ENCODE assay signal across 8 cellular contexts in the genomic region with DNA sequence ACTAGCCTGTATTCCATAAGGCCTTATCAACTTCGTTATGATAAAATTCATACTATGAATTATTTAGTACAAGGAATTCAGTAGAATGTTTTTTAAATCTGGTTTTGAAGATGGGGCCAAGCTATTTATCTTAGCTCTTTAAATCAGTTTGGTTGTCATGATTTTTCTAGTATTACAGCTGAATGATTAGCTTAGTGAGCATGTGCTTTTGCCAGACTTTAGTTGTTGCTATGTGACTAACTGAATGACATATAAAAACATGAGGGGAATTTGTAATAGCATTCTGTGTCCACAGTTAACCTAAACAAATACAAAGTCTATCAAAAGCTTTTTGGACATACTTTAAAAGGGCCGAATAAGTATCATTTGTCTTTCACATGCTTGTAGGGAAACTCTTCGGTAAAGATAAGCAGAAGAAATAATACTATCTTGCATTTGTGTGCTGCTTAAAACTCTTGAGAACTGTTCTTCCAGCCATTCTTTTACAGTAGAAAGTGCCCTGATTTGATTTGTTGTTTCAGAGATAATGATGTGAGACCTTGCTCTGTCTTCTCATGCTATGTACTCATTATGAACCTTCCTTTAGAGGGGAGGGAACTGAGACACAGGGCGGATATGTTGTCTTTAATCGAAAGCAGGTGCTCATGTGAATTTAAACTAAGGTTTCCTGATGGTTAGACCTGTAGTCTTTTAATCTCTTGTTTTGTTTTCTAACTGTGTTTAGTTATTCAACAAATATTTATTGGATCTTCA. TPM values are rescaled to one million over a fixed set of nuclear protein-coding genes. Genes with fewer than 3 reads are reported as not detected.
A peak's percentile ranks its signal among the peaks of the same experiment; 100 is the strongest.
DNase-seq lines count a peak whose midpoint lies in the region; ATAC-seq, FAIRE-seq and TF ChIP-seq lines count a peak whose summit lies in the region.

No MANE protein-coding gene starts in this region.

- H3K27me3 ChIP-seq in mesendoderm (ENCODE audit: insufficient read depth, low read length, poor library complexity) (no peaks in the 10 kb centered on the region), HepG2 (ENCODE audit: control insufficient read depth in 1 of 2, insufficient read depth in 2 of 2, low read length in 2 of 2) (no peaks in the 10 kb centered on the region)

- peak overlapping the region; percentile 76 for H3K4me3 Mint-ChIP-seq in T-helper 17 cell
- H3K4me3 Mint-ChIP-seq in memory B cell, result no peak overlapping the region

- no peak overlapping the region for H2BK5ac ChIP-seq in mesendoderm (ENCODE audit: low read length)

- no peak overlapping the region for H4K5ac ChIP-seq in mesendoderm (ENCODE audit: low read length)

- no peak for TF ChIP-seq RAD21 in HepG2 (CRISPR knock-in tag; IDR thresholded peaks at IDR 0.05)

- no peaks in the 10 kb centered on the region for H4K20me1 ChIP-seq in HepG2 (ENCODE audit: insufficient read depth, low read length)

- H2BK15ac ChIP-seq in mesendoderm (replicated peaks; ENCODE audit: low read depth), result no peak overlapping the region

- POLR2A ChIA-PET in HepG2 (lab: Yijun Ruan, JAX), result no interaction called here

- H3K56ac ChIP-seq in mesendoderm (ENCODE audit: low read length), result no peak overlapping the region

- ATAC-seq in GM18867 (IDR thresholded peaks at IDR 0.05; ENCODE audit: unreplicated experiment), result peak; percentile 48
- peak; percentile 90 for ATAC-seq in HG02678 (IDR thresholded peaks at IDR 0.05; ENCODE audit: unreplicated experiment)
- ATAC-seq in T-helper 17 cell, result peak; percentile 79
- peak; percentile 69 for ATAC-seq in memory B cell (ENCODE audit: low read depth)
- no peak for ATAC-seq in HepG2

- H2AK5ac ChIP-seq in mesendoderm (ENCODE audit: low read length), result no peak overlapping the region

- H3K27ac ChIP-seq in mesendoderm (ENCODE audit: low read depth, low read length) (no peak overlapping the region), HepG2 (ENCODE audit: extremely low read length, insufficient read depth, low read length) (no peak overlapping the region)

- intact Hi-C loops in HepG2 (cut with micrococcal nuclease; ENCODE audit: unreplicated experiment), result no loop called here

- H3K4me1 ChIP-seq in mesendoderm (ENCODE audit: control insufficient read depth, low read depth, low read length) (peaks cover 3% of the 10 kb centered on the region), HepG2 (ENCODE audit: insufficient read depth, low read length) (peaks cover 5% of the 10 kb centered on the region; the same call in 1 of the 2 replicates)

- no TSS peak for BruUV-seq in HepG2 (replicated peaks; lab: Mats Ljungman, UMichigan)

- in situ Hi-C loops in HepG2 (cut with HindIII; ENCODE audit: extremely low pct_ligation_motif_present, low pct_unique_long_range_greater_than_20kb), result no loop called here

- no peak overlapping the region for H2BK120ac ChIP-seq in mesendoderm (ENCODE audit: low read depth, low read length)

- H3K27me3 Mint-ChIP-seq in T-helper 17 cell (no peaks in the 10 kb centered on the region), memory B cell (no peaks in the 10 kb centered on the region)

- no peak overlapping the region for H4K8ac ChIP-seq in mesendoderm (ENCODE audit: low read depth, low read length)

- no CpG with 5 or more reads among the region's 5 CpGs for WGBS in mesendoderm (ENCODE audit: extremely low coverage, insufficient coverage, low lambda C conversion rate)
- 91% methylated on average over 5 of the region's 5 CpGs for WGBS in HepG2 (ENCODE audit: low lambda C conversion rate)

- no peak overlapping the region for H3K4ac ChIP-seq in mesendoderm (ENCODE audit: low read depth, low read length)

- CTCF ChIA-PET in HepG2 (lab: Yijun Ruan, JAX; ENCODE audit: low intra/inter-chr PET ratio, low total read pairs), result no interaction called here

- no peak overlapping the region for H3K4me2 ChIP-seq in mesendoderm (ENCODE audit: low read length)
- no peak overlapping the region for H3K4me2 ChIP-seq in HepG2 (ENCODE audit: low read depth, low read length)

- TF ChIP-seq EP300 in HepG2 (IDR thresholded peaks at IDR 0.05; ENCODE audit: low read depth in 2 of 2, low read length in 2 of 2), result no peak
- no peak for TF ChIP-seq EP300 in HepG2 (CRISPR knock-in tag; IDR thresholded peaks at IDR 0.05; ENCODE audit: borderline replicate concordance)

- TF ChIP-seq POLR2A in HepG2 (IDR thresholded peaks at IDR 0.05; ENCODE audit: insufficient read depth in 1 of 2, low read depth in 2 of 2, low read length in 2 of 2), result no peak

- H3K36me3 ChIP-seq in mesendoderm (ENCODE audit: control insufficient read depth, insufficient read depth, low read length) (no peaks in the 10 kb centered on the region), HepG2 (replicated peaks in 1 of 2; ENCODE audit: control insufficient read depth in 1 of 2, insufficient read depth in 2 of 2, low read length in 2 of 2) (no peaks in the 10 kb centered on the region)

- peak overlapping the region; percentile 98 for H3K27ac Mint-ChIP-seq in T-helper 17 cell
- H3K27ac Mint-ChIP-seq in memory B cell, result peak overlapping the region; percentile 18

- H3K79me1 ChIP-seq in mesendoderm (ENCODE audit: low read length), result peaks cover 7% of the 10 kb centered on the region

- no peak overlapping the region for H2AFZ ChIP-seq in HepG2 (ENCODE audit: low read length)

- no peaks in the 10 kb centered on the region for H3K9me3 ChIP-seq in T-helper 17 cell (ENCODE audit: control insufficient read depth, low read length, poor library complexity, severe bottlenecking)
- no peaks in the 10 kb centered on the region for H3K9me3 ChIP-seq in HepG2 (ENCODE audit: low read length)

- H3K4me1 Mint-ChIP-seq in T-helper 17 cell (peaks cover 67% of the 10 kb centered on the region), memory B cell (peaks cover 54% of the 10 kb centered on the region)

- H3K4me3 ChIP-seq in mesendoderm (ENCODE audit: low read length), result no peak overlapping the region
- H3K4me3 ChIP-seq in HepG2 (replicated peaks in 1 of 3; ENCODE audit: insufficient read depth in 1 of 3, low read depth in 2 of 3, low read length in 3 of 3), result no peak overlapping the region

- no peak overlapping the region for H3K9ac ChIP-seq in mesendoderm (ENCODE audit: low read length)
- H3K9ac ChIP-seq in HepG2 (ENCODE audit: insufficient read depth, low read depth, low read length), result no peak overlapping the region

- no peak overlapping the region for H3K18ac ChIP-seq in mesendoderm (ENCODE audit: low read length)

- H3K9me3 Mint-ChIP-seq in memory B cell, result no peaks in the 10 kb centered on the region

- no peak overlapping the region for H3K23ac ChIP-seq in mesendoderm (ENCODE audit: low read length)

- H3K79me2 ChIP-seq in mesendoderm (ENCODE audit: control insufficient read depth, insufficient read depth, low read length), result peaks cover 18% of the 10 kb centered on the region
- H3K79me2 ChIP-seq in HepG2 (ENCODE audit: insufficient read depth, low read length), result peaks cover 33% of the 10 kb centered on the region

- no peaks in the 10 kb centered on the region for H3K36me3 Mint-ChIP-seq in T-helper 17 cell (ENCODE audit: low read depth)
- H3K36me3 Mint-ChIP-seq in memory B cell, result peaks cover 2% of the 10 kb centered on the region

- FAIRE-seq in HepG2 (lab: Jason Lieb, UNC), result no peak

- DNase-seq in T-helper 17 cell, result no peak
- no peak for DNase-seq in memory B cell (ENCODE audit: low spot score in 2 of 2)
- DNase-seq in T-helper 9 cell, result no peak
- DNase-seq in stimulated activated CD4-positive, alpha-beta T cell treated with anti-CD3 and anti-CD28 coated beads, Interleukin-2, amount 100 ng/mL, for 48 hours, result no peak
- no peak for DNase-seq in mesendoderm
- no peak for DNase-seq in HepG2 (ENCODE audit: low spot score)

- TF ChIP-seq CTCF in HepG2 (CRISPR knock-in tag; IDR thresholded peaks at IDR 0.05), result no peak

TF ChIP-seq in HepG2, 621 proteins besides CTCF, POLR2A, EP300 and RAD21 (continues in another document):
- TF ChIP-seq ISL2 (CRISPR knock-in tag; IDR thresholded peaks at IDR 0.05) (no peak), ZNF746 (CRISPR knock-in tag; IDR thresholded peaks at IDR 0.05) (no peak)

RNA-seq across cellular contexts. Expression of a gene that starts 18.8 kb away (rescaled TPM):
- 10 to 100 TPM; 42.1 to 50.4 TPM for total RNA-seq in T-helper 17 cell
- 8.6 TPM for polyA plus RNA-seq in mesendoderm (2013, experiment 1 of 2)
- polyA plus RNA-seq in mesendoderm (2013, experiment 2 of 2), result 8.4 TPM
- 19.2 and 25.5 TPM in 2 replicates for total RNA-seq in HepG2 (2016; rRNA removed; fragmentation: Illumina TruSeq; extraction: Trizol)
- 11.2 and 13.0 TPM in 2 replicates for total RNA-seq in HepG2 (2016; cell fraction: cytosol; rRNA removed; fragmentation: Illumina TruSeq; extraction: Trizol; ENCODE audit: low read depth)
- 18.2 and 27.3 TPM in 2 replicates for total RNA-seq in HepG2 (2016; cell fraction: insoluble cytoplasmic fraction; rRNA removed; fragmentation: Illumina TruSeq; extraction: Trizol)
- 19.4 and 21.0 TPM in 2 replicates for total RNA-seq in HepG2 (2016; cell fraction: membrane; rRNA removed; fragmentation: Illumina TruSeq; extraction: Trizol)
- total RNA-seq in HepG2 (2016; cell fraction: nucleus; rRNA removed; fragmentation: Illumina TruSeq; extraction: Trizol), result 13.3 and 16.2 TPM in 2 replicates
- polyA plus RNA-seq in HepG2 (2011; rRNA removed), result 13.7 and 18.1 TPM in 2 replicates
- 8.3 and 12.7 TPM in 2 replicates for polyA plus RNA-seq in HepG2 (2011; cell fraction: cytosol; rRNA removed)
- polyA plus RNA-seq in HepG2 (2011; cell fraction: nucleus; rRNA removed), result 8.7 and 9.7 TPM in 2 replicates
- 8.9 and 11.2 TPM in 2 replicates for polyA plus RNA-seq in HepG2 (2012)
- 1.4 TPM in 2 replicates for polyA plus RNA-seq in HepG2 (2016; cell fraction: cytosol; fragmentation: Illumina TruSeq; extraction: Trizol; ENCODE audit: low read depth)
- polyA plus RNA-seq in HepG2 (2016; cell fraction: insoluble cytoplasmic fraction; fragmentation: Illumina TruSeq; extraction: Trizol; ENCODE audit: low read depth), result 15.9 and 16.7 TPM in 2 replicates
- 6.0 and 6.2 TPM in 2 replicates for polyA plus RNA-seq in HepG2 (2016; cell fraction: membrane; fragmentation: Illumina TruSeq; extraction: Trizol; ENCODE audit: low read depth)
- polyA plus RNA-seq in HepG2 (2016; cell fraction: nucleus; fragmentation: Illumina TruSeq; extraction: Trizol; ENCODE audit: insufficient read depth, low read depth), result 12.0 and 12.2 TPM in 2 replicates
- polyA minus RNA-seq in HepG2 (2011; rRNA and poly(A)+ RNA removed; ENCODE audit: low replicate concordance), result 7.4 and 49.1 TPM in 2 replicates
- polyA minus RNA-seq in HepG2 (2011; cell fraction: cytosol; rRNA and poly(A)+ RNA removed), result 13.1 and 26.9 TPM in 2 replicates
- polyA minus RNA-seq in HepG2 (2011; cell fraction: nucleus; rRNA and poly(A)+ RNA removed), result 28.5 and 38.8 TPM in 2 replicates
